Comparison of ENCODE assay signal across 8 cellular contexts in the genomic region with DNA sequence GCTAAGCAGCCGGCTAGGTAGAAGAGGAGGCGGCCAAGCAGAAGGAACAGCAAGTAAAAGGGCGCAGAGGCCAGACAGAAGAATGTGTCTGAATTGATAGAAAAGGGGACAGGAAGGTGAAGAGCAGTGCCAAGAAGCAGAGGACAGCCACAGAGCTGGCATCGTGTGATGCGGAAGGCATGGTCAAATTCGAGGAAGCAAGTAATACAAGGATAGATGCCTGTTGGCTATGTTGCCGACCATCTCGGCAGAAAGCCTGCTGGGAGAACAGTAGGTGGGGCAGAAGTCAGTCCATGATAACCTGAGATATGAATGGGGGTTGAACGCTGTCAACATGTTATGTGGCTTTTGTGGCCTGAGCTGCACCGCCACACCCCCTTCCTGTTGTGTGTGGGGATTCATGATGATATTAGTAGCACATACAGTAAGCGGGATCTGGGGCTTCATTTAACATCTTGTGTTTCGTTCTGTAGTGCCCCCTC. TPM values are rescaled to one million over a fixed set of nuclear protein-coding genes. Genes with fewer than 3 reads are reported as not detected.
DNase-seq lines count a peak whose midpoint lies in the region; ATAC-seq and TF ChIP-seq lines count a peak whose summit lies in the region.

No MANE protein-coding gene starts in this region.

- H3K36me3 Mint-ChIP-seq in T-helper 17 cell (ENCODE audit: low read depth) (peaks cover 6% of the 10 kb centered on the region), mesothelial cell of epicardium (no peaks in the 10 kb centered on the region)
- H3K36me3 Mint-ChIP-seq in activated naive CD4-positive, alpha-beta T cell treated with anti-CD3 and anti-CD28 coated beads, Interleukin-2, amount 50 U/mL, for 72 hours, result no peaks in the 10 kb centered on the region

- no peak for TF ChIP-seq CTCF in mesothelial cell of epicardium (IDR thresholded peaks at IDR 0.05; ENCODE audit: unreplicated experiment)

- H3K4me1 Mint-ChIP-seq in T-helper 17 cell (peaks cover 66% of the 10 kb centered on the region), mesothelial cell of epicardium (peaks cover 26% of the 10 kb centered on the region)

- H3K27me3 Mint-ChIP-seq in T-helper 17 cell (peaks cover 16% of the 10 kb centered on the region), mesothelial cell of epicardium (ENCODE audit: low read depth) (peaks cover 12% of the 10 kb centered on the region)

- H3K4me3 Mint-ChIP-seq in T-helper 17 cell (peak overlapping the region; percentile 92), mesothelial cell of epicardium (no peak overlapping the region)

- ATAC-seq in GM21529 (IDR thresholded peaks at IDR 0.05; ENCODE audit: unreplicated experiment) (peak; percentile 57), T-helper 17 cell (peak; percentile 92)
- ATAC-seq in activated naive CD4-positive, alpha-beta T cell treated with anti-CD3 and anti-CD28 coated beads, Interleukin-2, amount 50 U/mL, for 72 hours, result peak; percentile 81 to 88

- DNase-seq in T-helper 17 cell (peak; percentile 51 to 68 (median 52)), germinal center (ENCODE audit: low spot score) (no peak), mesothelial cell of epicardium (ENCODE audit: low spot score in 2 of 2, unreplicated experiment in 2 of 2) (no peak), dedifferentiated amniotic fluid mesenchymal stem cell (ENCODE audit: extremely low spot score) (no peak), NCI-H774 (lab: John Stamatoyannopoulos, UW) (no peak)
- DNase-seq in activated naive CD4-positive, alpha-beta T cell treated with anti-CD3 and anti-CD28 coated beads, Interleukin-2, amount 50 U/mL, for 72 hours (ENCODE audit: low spot score in 2 of 2), result peak; percentile 45 to 56
- DNase-seq in stimulated activated CD8-positive, alpha-beta memory T cell treated with anti-CD3 and anti-CD28 coated beads, Interleukin-2, amount 100 ng/mL, for 1 hour (ENCODE audit: low read depth in 2 of 2), result peak; percentile 49 to 53

- no peaks in the 10 kb centered on the region for H3K9me3 Mint-ChIP-seq in activated naive CD4-positive, alpha-beta T cell treated with anti-CD3 and anti-CD28 coated beads, Interleukin-2, amount 50 U/mL, for 72 hours
- no peaks in the 10 kb centered on the region for H3K9me3 Mint-ChIP-seq in mesothelial cell of epicardium

- no peaks in the 10 kb centered on the region for H3K9me3 ChIP-seq in T-helper 17 cell (ENCODE audit: control insufficient read depth, low read length, poor library complexity, severe bottlenecking)

- peak overlapping the region; percentile 94 for H3K27ac Mint-ChIP-seq in T-helper 17 cell
- peak overlapping the region; percentile 73 to 93 for H3K27ac Mint-ChIP-seq in activated naive CD4-positive, alpha-beta T cell treated with anti-CD3 and anti-CD28 coated beads, Interleukin-2, amount 50 U/mL, for 72 hours
- H3K27ac Mint-ChIP-seq in mesothelial cell of epicardium, result no peak overlapping the region

RNA-seq across cellular contexts. Expression of a gene that starts 25.7 kb away (rescaled TPM):
- total RNA-seq in T-helper 17 cell (1 to 10 TPM in 1 of 2 donors, under 1 TPM in 1; 0.72 to 4.1 TPM), mesothelial cell of epicardium (1.4 to 1.7 TPM (median 1.4 TPM) in 3 replicates)
- under 1 TPM in 1 of 2 donors, not detected in 1; 0.10 TPM for total RNA-seq in activated naive CD4-positive, alpha-beta T cell treated with anti-CD3 and anti-CD28 coated beads, Interleukin-2, amount 50 U/mL, for 72 hours

Comparison
In these comparisons a context has a peak if more than half of its experiments do, and no peak if none do; other contexts are left out.
1. DNase-seq: peak in T-helper 17 cell (3 of 3), activated naive CD4-positive, alpha-beta T cell treated with anti-CD3 and anti-CD28 coated beads, Interleukin-2, amount 50 U/mL, for 72 hours (2 of 2) and stimulated activated CD8-positive, alpha-beta memory T cell treated with anti-CD3 and anti-CD28 coated beads, Interleukin-2, amount 100 ng/mL, for 1 hour (2 of 2); none in germinal center (single experiment), mesothelial cell of epicardium (0 of 2), dedifferentiated amniotic fluid mesenchymal stem cell (single experiment) and NCI-H774 (single experiment).
2. Peak in every context shown above with its lines, with median percentiles within 50 percentile points of each other: ATAC-seq.